In the genomic region with DNA sequence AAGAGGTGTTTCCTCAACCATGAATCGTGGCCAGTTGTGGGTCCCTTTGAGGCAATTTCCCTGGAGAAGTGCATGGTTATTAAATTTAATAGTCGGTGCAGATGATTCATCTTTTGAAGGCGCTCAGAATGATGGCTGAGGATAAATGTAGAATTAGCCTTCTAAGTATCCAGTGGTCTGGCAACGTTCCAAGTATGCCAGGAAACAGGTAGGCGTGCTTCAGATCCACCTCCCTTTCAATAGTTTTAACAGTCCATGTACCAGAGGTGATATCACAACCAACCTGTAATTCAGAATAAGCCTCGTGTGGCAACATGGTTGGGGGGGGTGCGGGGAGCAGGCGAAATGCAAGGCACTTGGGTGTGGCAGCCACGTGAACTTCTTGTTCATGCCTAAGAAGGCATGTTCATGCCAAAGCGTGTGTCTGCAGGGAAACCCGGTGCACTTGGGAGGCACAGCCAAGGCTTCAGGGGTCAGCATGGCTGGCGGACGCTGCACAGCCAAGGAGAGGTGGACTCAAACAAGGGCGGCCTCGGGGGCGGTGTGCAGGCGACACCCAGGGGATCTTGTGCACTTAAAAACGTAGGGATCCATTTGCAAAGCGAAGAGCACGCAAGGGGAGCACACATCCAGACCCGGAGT, we compare ENCODE assay signal across 1 cellular context.
TF ChIP-seq lines count a peak whose summit lies in the region.

No MANE protein-coding gene starts in this region.

TF ChIP-seq in HEK293, 187 proteins besides CTCF, POLR2A, EP300 and RAD21 (continued from another document):
- peak; percentile 64 for TF ChIP-seq ZFHX2 (tag by site-specific recombination; conservative IDR thresholded peaks at IDR 0.05)
- TF ChIP-seq ZNF324 (tag by site-specific recombination; IDR thresholded peaks at IDR 0.05), result no peak
- TF ChIP-seq ZSCAN23 (tag by site-specific recombination; IDR thresholded peaks at IDR 0.05), result no peak
- TF ChIP-seq ZNF354C (tag by site-specific recombination; IDR thresholded peaks at IDR 0.05; ENCODE audit: borderline replicate concordance, low read depth), result no peak
- TF ChIP-seq PRDM1 (tag by site-specific recombination; IDR thresholded peaks at IDR 0.05), result no peak
- TF ChIP-seq HOXA7 (CRISPR knock-in tag; IDR thresholded peaks at IDR 0.05; ENCODE audit: borderline replicate concordance), result no peak
- no peak for TF ChIP-seq ZNF266 (tag by site-specific recombination; IDR thresholded peaks at IDR 0.05; ENCODE audit: low read depth)
- TF ChIP-seq, protein P1, sequence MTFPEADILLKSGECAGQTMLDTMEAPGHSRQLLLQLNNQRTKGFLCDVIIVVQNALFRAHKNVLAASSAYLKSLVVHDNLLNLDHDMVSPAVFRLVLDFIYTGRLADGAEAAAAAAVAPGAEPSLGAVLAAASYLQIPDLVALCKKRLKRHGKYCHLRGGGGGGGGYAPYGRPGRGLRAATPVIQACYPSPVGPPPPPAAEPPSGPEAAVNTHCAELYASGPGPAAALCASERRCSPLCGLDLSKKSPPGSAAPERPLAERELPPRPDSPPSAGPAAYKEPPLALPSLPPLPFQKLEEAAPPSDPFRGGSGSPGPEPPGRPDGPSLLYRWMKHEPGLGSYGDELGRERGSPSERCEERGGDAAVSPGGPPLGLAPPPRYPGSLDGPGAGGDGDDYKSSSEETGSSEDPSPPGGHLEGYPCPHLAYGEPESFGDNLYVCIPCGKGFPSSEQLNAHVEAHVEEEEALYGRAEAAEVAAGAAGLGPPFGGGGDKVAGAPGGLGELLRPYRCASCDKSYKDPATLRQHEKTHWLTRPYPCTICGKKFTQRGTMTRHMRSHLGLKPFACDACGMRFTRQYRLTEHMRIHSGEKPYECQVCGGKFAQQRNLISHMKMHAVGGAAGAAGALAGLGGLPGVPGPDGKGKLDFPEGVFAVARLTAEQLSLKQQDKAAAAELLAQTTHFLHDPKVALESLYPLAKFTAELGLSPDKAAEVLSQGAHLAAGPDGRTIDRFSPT (tag by site-specific recombination; IDR thresholded peaks at IDR 0.05), result peak; percentile 47; the same call in 1 of the 2 replicates
- no peak for TF ChIP-seq ZNF114 (tag by site-specific recombination; IDR thresholded peaks at IDR 0.05)
- no peak for TF ChIP-seq ZNF132 (tag by site-specific recombination; IDR thresholded peaks at IDR 0.05; ENCODE audit: borderline replicate concordance)
- no peak for TF ChIP-seq ZNF530 (tag by site-specific recombination; IDR thresholded peaks at IDR 0.05; ENCODE audit: low read depth)
- no peak for TF ChIP-seq ZNF239 (tag by site-specific recombination; IDR thresholded peaks at IDR 0.05)
- TF ChIP-seq, protein P2, sequence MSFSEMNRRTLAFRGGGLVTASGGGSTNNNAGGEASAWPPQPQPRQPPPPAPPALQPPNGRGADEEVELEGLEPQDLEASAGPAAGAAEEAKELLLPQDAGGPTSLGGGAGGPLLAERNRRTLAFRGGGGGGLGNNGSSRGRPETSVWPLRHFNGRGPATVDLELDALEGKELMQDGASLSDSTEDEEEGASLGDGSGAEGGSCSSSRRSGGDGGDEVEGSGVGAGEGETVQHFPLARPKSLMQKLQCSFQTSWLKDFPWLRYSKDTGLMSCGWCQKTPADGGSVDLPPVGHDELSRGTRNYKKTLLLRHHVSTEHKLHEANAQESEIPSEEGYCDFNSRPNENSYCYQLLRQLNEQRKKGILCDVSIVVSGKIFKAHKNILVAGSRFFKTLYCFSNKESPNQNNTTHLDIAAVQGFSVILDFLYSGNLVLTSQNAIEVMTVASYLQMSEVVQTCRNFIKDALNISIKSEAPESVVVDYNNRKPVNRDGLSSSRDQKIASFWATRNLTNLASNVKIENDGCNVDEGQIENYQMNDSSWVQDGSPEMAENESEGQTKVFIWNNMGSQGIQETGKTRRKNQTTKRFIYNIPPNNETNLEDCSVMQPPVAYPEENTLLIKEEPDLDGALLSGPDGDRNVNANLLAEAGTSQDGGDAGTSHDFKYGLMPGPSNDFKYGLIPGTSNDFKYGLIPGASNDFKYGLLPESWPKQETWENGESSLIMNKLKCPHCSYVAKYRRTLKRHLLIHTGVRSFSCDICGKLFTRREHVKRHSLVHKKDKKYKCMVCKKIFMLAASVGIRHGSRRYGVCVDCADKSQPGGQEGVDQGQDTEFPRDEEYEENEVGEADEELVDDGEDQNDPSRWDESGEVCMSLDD (tag by site-specific recombination; IDR thresholded peaks at IDR 0.05), result no peak
- TF ChIP-seq, protein P3, sequence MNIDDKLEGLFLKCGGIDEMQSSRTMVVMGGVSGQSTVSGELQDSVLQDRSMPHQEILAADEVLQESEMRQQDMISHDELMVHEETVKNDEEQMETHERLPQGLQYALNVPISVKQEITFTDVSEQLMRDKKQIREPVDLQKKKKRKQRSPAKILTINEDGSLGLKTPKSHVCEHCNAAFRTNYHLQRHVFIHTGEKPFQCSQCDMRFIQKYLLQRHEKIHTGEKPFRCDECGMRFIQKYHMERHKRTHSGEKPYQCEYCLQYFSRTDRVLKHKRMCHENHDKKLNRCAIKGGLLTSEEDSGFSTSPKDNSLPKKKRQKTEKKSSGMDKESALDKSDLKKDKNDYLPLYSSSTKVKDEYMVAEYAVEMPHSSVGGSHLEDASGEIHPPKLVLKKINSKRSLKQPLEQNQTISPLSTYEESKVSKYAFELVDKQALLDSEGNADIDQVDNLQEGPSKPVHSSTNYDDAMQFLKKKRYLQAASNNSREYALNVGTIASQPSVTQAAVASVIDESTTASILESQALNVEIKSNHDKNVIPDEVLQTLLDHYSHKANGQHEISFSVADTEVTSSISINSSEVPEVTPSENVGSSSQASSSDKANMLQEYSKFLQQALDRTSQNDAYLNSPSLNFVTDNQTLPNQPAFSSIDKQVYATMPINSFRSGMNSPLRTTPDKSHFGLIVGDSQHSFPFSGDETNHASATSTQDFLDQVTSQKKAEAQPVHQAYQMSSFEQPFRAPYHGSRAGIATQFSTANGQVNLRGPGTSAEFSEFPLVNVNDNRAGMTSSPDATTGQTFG (tag by site-specific recombination; IDR thresholded peaks at IDR 0.05; ENCODE audit: borderline replicate concordance), result no peak
- TF ChIP-seq HOXD13 (CRISPR knock-in tag; IDR thresholded peaks at IDR 0.05; ENCODE audit: borderline replicate concordance), result no peak
- TF ChIP-seq, protein P4, sequence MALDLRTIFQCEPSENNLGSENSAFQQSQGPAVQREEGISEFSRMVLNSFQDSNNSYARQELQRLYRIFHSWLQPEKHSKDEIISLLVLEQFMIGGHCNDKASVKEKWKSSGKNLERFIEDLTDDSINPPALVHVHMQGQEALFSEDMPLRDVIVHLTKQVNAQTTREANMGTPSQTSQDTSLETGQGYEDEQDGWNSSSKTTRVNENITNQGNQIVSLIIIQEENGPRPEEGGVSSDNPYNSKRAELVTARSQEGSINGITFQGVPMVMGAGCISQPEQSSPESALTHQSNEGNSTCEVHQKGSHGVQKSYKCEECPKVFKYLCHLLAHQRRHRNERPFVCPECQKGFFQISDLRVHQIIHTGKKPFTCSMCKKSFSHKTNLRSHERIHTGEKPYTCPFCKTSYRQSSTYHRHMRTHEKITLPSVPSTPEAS (tag by site-specific recombination; IDR thresholded peaks at IDR 0.05), result no peak
- peak; percentile 61 for TF ChIP-seq KLF10 (tag by site-specific recombination; IDR thresholded peaks at IDR 0.05)
- TF ChIP-seq ZBTB1 (tag by site-specific recombination; IDR thresholded peaks at IDR 0.05), result no peak
- no peak for TF ChIP-seq ZNF404 (tag by site-specific recombination; IDR thresholded peaks at IDR 0.05)
- no peak for TF ChIP-seq ZSCAN16 (tag by site-specific recombination; IDR thresholded peaks at IDR 0.05)
- peak; percentile 57 for TF ChIP-seq ZFP69B (tag by site-specific recombination; IDR thresholded peaks at IDR 0.05)
- no peak; the same call in 1 of the 2 replicates for TF ChIP-seq ZNF214 (tag by site-specific recombination; IDR thresholded peaks at IDR 0.05; ENCODE audit: borderline replicate concordance)
- TF ChIP-seq, protein P5, sequence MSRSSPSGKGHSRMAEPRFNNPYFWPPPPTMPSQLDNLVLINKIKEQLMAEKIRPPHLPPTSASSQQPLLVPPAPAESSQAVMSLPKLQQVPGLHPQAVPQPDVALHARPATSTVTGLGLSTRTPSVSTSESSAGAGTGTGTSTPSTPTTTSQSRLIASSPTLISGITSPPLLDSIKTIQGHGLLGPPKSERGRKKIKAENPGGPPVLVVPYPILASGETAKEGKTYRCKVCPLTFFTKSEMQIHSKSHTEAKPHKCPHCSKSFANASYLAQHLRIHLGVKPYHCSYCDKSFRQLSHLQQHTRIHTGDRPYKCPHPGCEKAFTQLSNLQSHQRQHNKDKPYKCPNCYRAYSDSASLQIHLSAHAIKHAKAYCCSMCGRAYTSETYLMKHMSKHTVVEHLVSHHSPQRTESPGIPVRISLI (tag by site-specific recombination; IDR thresholded peaks at IDR 0.05), result no peak
- no peak for TF ChIP-seq ZNF223 (tag by site-specific recombination; IDR thresholded peaks at IDR 0.05)
- no peak for TF ChIP-seq ZNF544 (tag by site-specific recombination; IDR thresholded peaks at IDR 0.05)
- no peak for TF ChIP-seq ZSCAN30 (tag by site-specific recombination; IDR thresholded peaks at IDR 0.05)
- TF ChIP-seq MEIS1 (CRISPR knock-in tag; IDR thresholded peaks at IDR 0.05; ENCODE audit: borderline replicate concordance), result no peak
- TF ChIP-seq GLIS2 (tag by site-specific recombination; IDR thresholded peaks at IDR 0.05), result peak; percentile 60
- TF ChIP-seq ZNF311 (tag by site-specific recombination; IDR thresholded peaks at IDR 0.05; ENCODE audit: borderline replicate concordance), result no peak
- no peak for TF ChIP-seq ZBTB7A (tag by site-specific recombination; IDR thresholded peaks at IDR 0.05; ENCODE audit: low read depth)
- TF ChIP-seq, protein P6, sequence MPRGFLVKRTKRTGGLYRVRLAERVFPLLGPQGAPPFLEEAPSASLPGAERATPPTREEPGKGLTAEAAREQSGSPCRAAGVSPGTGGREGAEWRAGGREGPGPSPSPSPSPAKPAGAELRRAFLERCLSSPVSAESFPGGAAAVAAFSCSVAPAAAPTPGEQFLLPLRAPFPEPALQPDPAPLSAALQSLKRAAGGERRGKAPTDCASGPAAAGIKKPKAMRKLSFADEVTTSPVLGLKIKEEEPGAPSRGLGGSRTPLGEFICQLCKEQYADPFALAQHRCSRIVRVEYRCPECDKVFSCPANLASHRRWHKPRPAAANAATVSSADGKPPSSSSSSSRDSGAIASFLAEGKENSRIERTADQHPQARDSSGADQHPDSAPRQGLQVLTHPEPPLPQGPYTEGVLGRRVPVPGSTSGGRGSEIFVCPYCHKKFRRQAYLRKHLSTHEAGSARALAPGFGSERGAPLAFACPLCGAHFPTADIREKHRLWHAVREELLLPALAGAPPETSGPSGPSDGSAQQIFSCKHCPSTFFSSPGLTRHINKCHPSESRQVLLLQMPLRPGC (tag by site-specific recombination; IDR thresholded peaks at IDR 0.05), result peak; percentile 39; the same call in 1 of the 2 replicates
- TF ChIP-seq ZNF521 (tag by site-specific recombination; IDR thresholded peaks at IDR 0.05), result no peak
- no peak for TF ChIP-seq ZNF555 (tag by site-specific recombination; conservative IDR thresholded peaks at IDR 0.05)
- TF ChIP-seq, protein P7, sequence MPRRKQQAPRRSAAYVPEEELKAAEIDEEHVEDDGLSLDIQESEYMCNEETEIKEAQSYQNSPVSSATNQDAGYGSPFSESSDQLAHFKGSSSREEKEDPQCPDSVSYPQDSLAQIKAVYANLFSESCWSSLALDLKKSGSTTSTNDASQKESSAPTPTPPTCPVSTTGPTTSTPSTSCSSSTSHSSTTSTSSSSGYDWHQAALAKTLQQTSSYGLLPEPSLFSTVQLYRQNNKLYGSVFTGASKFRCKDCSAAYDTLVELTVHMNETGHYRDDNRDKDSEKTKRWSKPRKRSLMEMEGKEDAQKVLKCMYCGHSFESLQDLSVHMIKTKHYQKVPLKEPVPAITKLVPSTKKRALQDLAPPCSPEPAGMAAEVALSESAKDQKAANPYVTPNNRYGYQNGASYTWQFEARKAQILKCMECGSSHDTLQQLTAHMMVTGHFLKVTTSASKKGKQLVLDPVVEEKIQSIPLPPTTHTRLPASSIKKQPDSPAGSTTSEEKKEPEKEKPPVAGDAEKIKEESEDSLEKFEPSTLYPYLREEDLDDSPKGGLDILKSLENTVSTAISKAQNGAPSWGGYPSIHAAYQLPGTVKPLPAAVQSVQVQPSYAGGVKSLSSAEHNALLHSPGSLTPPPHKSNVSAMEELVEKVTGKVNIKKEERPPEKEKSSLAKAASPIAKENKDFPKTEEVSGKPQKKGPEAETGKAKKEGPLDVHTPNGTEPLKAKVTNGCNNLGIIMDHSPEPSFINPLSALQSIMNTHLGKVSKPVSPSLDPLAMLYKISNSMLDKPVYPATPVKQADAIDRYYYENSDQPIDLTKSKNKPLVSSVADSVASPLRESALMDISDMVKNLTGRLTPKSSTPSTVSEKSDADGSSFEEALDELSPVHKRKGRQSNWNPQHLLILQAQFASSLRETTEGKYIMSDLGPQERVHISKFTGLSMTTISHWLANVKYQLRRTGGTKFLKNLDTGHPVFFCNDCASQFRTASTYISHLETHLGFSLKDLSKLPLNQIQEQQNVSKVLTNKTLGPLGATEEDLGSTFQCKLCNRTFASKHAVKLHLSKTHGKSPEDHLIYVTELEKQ (tag by site-specific recombination; IDR thresholded peaks at IDR 0.05; ENCODE audit: borderline replicate concordance), result no peak
- TF ChIP-seq TCF7L2 (IDR thresholded peaks at IDR 0.05; ENCODE audit: borderline replicate concordance, low read depth, low read length), result peak; percentile 59
- TF ChIP-seq ZNF670 (tag by site-specific recombination; IDR thresholded peaks at IDR 0.05; ENCODE audit: low read depth), result no peak
- no peak for TF ChIP-seq ZBTB21 (tag by site-specific recombination; IDR thresholded peaks at IDR 0.05)
- no peak for TF ChIP-seq ZNF664 (tag by site-specific recombination; IDR thresholded peaks at IDR 0.05)
- TF ChIP-seq ZNF292 (tag by site-specific recombination; IDR thresholded peaks at IDR 0.05; ENCODE audit: borderline replicate concordance, low read depth), result no peak
